Comparison of ENCODE assay signal across 1 cellular context in genomic region chr2:100292022-100292580, GRCh38.
TF ChIP-seq lines count a peak whose summit lies in the region.

No MANE protein-coding gene starts in this region.

TF ChIP-seq in SK-N-SH, 30 proteins besides CTCF, POLR2A, EP300 and RAD21 (continued from another document):
- no peak for TF ChIP-seq IRF3 (IDR thresholded peaks at IDR 0.05; ENCODE audit: low read depth, low read length)
- no peak; the same call in 1 of the 2 replicates for TF ChIP-seq YY1 (IDR thresholded peaks at IDR 0.05; ENCODE audit: low read depth)
- peak; percentile 9; the same call in 1 of the 2 replicates for TF ChIP-seq MEF2A (IDR thresholded peaks at IDR 0.05; ENCODE audit: borderline replicate concordance, low read depth)
- peak; percentile 72; the same call in 1 of the 2 replicates for TF ChIP-seq RXRA (IDR thresholded peaks at IDR 0.05; ENCODE audit: borderline replicate concordance, low read depth)
- no peak; the same call in none of the 2 replicates for TF ChIP-seq NFIC (IDR thresholded peaks at IDR 0.05; ENCODE audit: borderline replicate concordance)
- TF ChIP-seq JUND (IDR thresholded peaks at IDR 0.05), result peak; percentile 98
- no peak for TF ChIP-seq EZH2phosphoT487 (IDR thresholded peaks at IDR 0.05; ENCODE audit: borderline replicate concordance, low read depth)
- peak; percentile 31; the same call in 1 of the 2 replicates for TF ChIP-seq ELF1 (IDR thresholded peaks at IDR 0.05)
- TF ChIP-seq FOXJ3 (CRISPR knock-in tag; IDR thresholded peaks at IDR 0.05), result no peak
- no peak for TF ChIP-seq USF2 (IDR thresholded peaks at IDR 0.05; ENCODE audit: borderline replicate concordance, low read depth, low read length)
